ENCODE assay signal across 15 cellular contexts in genomic region chr9:37968228-37968672, GRCh38.
A peak's percentile ranks its signal among the peaks of the same experiment; 100 is the strongest.
DNase-seq lines count a peak whose midpoint lies in the region; ATAC-seq, FAIRE-seq and TF ChIP-seq lines count a peak whose summit lies in the region.
"Had no signal": no experiment of that assay in that cellular context is flagged by ENCODE, and none has a peak within 500 bp of the region (broad histone marks: within the 10 kb centered on the region; RNA-seq: fewer than 3 reads in every experiment).

No MANE protein-coding gene starts in this region.

- H2AFZ ChIP-seq in astrocyte (ENCODE audit: low read depth, low read length) (no peak overlapping the region), hepatocyte (no peak overlapping the region)

- TF ChIP-seq CTCF in astrocyte (IDR thresholded peaks at IDR 0.05; ENCODE audit: insufficient read depth, low read depth, low read length) = no peak
- no peak for TF ChIP-seq CTCF in hepatocyte (IDR thresholded peaks at IDR 0.05; ENCODE audit: poor library complexity)
- no peak for TF ChIP-seq CTCF in thoracic aorta (IDR thresholded peaks at IDR 0.05)

- peaks cover 20% of the 10 kb centered on the region for H4K20me1 ChIP-seq in astrocyte (ENCODE audit: insufficient read depth, low read length)
- no peaks in the 10 kb centered on the region for H4K20me1 ChIP-seq in hepatocyte (ENCODE audit: insufficient read depth, poor library complexity, severe bottlenecking)

- H3K27me3 ChIP-seq in astrocyte (ENCODE audit: insufficient read depth, low read length) (no peaks in the 10 kb centered on the region), hepatocyte (no peaks in the 10 kb centered on the region), thoracic aorta (replicated peaks; ENCODE audit: insufficient read depth) (no peaks in the 10 kb centered on the region)
- H3K27me3 ChIP-seq: upper lobe of left lung had no signal

- FAIRE-seq in astrocyte (lab: Jason Lieb, UNC) = no peak

- ATAC-seq in thoracic aorta (ENCODE audit: insufficient number of reproducible peaks, low FRiP score, low read depth) (no peak), HG02763 (IDR thresholded peaks at IDR 0.05; ENCODE audit: unreplicated experiment) (no peak), HG02610 (IDR thresholded peaks at IDR 0.05; ENCODE audit: unreplicated experiment) (no peak)

- H3K4me3 Mint-ChIP-seq in astrocyte (ENCODE audit: unreplicated experiment) = peak overlapping the region; percentile 15
- H3K4me3 Mint-ChIP-seq in activated naive CD4-positive, alpha-beta T cell treated with anti-CD3 and anti-CD28 coated beads for 36 hours = no peak overlapping the region
- H3K4me3 Mint-ChIP-seq: activated CD4-positive, alpha-beta memory T cell treated with anti-CD3 and anti-CD28 coated beads for 36 hours; activated naive CD8-positive, alpha-beta T cell had no signal

- H3K4me3 ChIP-seq in astrocyte (ENCODE audit: insufficient read depth, low read depth, low read length) = no peak overlapping the region
- no peak overlapping the region for H3K4me3 ChIP-seq in hepatocyte
- H3K4me3 ChIP-seq in thoracic aorta = no peak overlapping the region
- H3K4me3 ChIP-seq: SK-N-MC, upper lobe of left lung had no signal

- H3K36me3 ChIP-seq in astrocyte (ENCODE audit: insufficient read depth, low read length) = peaks cover 5% of the 10 kb centered on the region
- no peaks in the 10 kb centered on the region for H3K36me3 ChIP-seq in hepatocyte (replicated peaks; ENCODE audit: insufficient read depth, low read depth)
- no peaks in the 10 kb centered on the region for H3K36me3 ChIP-seq in thoracic aorta

- no peaks in the 10 kb centered on the region for H3K9me2 ChIP-seq in hepatocyte (replicated peaks; ENCODE audit: insufficient read depth)

- peaks cover 41% of the 10 kb centered on the region for H3K36me3 Mint-ChIP-seq in astrocyte (ENCODE audit: low read depth, unreplicated experiment)
- no peaks in the 10 kb centered on the region for H3K36me3 Mint-ChIP-seq in activated naive CD4-positive, alpha-beta T cell treated with anti-CD3 and anti-CD28 coated beads for 36 hours (ENCODE audit: low read depth)
- H3K36me3 Mint-ChIP-seq: activated CD4-positive, alpha-beta memory T cell treated with anti-CD3 and anti-CD28 coated beads for 36 hours; activated naive CD8-positive, alpha-beta T cell had no signal

- H3K4me1 Mint-ChIP-seq in astrocyte (ENCODE audit: low read depth, unreplicated experiment) = peaks cover 71% of the 10 kb centered on the region
- no peaks in the 10 kb centered on the region for H3K4me1 Mint-ChIP-seq in activated naive CD4-positive, alpha-beta T cell treated with anti-CD3 and anti-CD28 coated beads for 36 hours (ENCODE audit: low read depth)

- DNase-seq in NOMO-1 treated with DMSO at 0.1 percent for 48 hours (lab: John Stamatoyannopoulos, UW; ENCODE audit: unreplicated experiment) = peak; percentile 6
- no peak for DNase-seq in NOMO-1 (lab: John Stamatoyannopoulos, UW; ENCODE audit: unreplicated experiment in 2 of 2)
- DNase-seq in astrocyte (ENCODE audit: low read depth) = peak; percentile 71
- peak; percentile 54 for DNase-seq in hepatocyte (ENCODE audit: low spot score)
- DNase-seq in thoracic aorta (ENCODE audit: low spot score) = peak; percentile 38
- no peak for DNase-seq in activated naive CD4-positive, alpha-beta T cell treated with anti-CD3 and anti-CD28 coated beads for 36 hours
- DNase-seq: activated CD4-positive, alpha-beta memory T cell treated with anti-CD3 and anti-CD28 coated beads for 36 hours; Karpas-422; NCI-H510A; upper lobe of left lung had no signal

- CTCF ChIA-PET in activated naive CD4-positive, alpha-beta T cell treated with anti-CD3 and anti-CD28 coated beads for 36 hours (lab: Charles Lee) = no interaction called here

- H3K4me1 ChIP-seq in astrocyte (ENCODE audit: insufficient read depth, low read length) (peaks cover 62% of the 10 kb centered on the region), hepatocyte (ENCODE audit: insufficient read depth) (peaks cover 77% of the 10 kb centered on the region), thoracic aorta (ENCODE audit: control insufficient read depth in 1 of 2, low read depth in 2 of 2) (peaks cover 21 to 61% of the 10 kb centered on the region in 2 donors)

- H3K27ac ChIP-seq in astrocyte (ENCODE audit: low read depth, low read length) (peak overlapping the region; percentile 57), hepatocyte (peak overlapping the region; percentile 97), thoracic aorta (peak overlapping the region in 1 of 2 donors; percentile 10)
- H3K27ac ChIP-seq: 22Rv1, SK-N-MC had no signal

- no peaks in the 10 kb centered on the region for H3K27me3 Mint-ChIP-seq in astrocyte (ENCODE audit: low read depth, unreplicated experiment)
- H3K27me3 Mint-ChIP-seq in activated naive CD4-positive, alpha-beta T cell treated with anti-CD3 and anti-CD28 coated beads for 36 hours (ENCODE audit: low read depth) = no peaks in the 10 kb centered on the region
- H3K27me3 Mint-ChIP-seq: activated CD4-positive, alpha-beta memory T cell treated with anti-CD3 and anti-CD28 coated beads for 36 hours; activated naive CD8-positive, alpha-beta T cell had no signal

- H3K4me2 ChIP-seq in astrocyte (ENCODE audit: low read length) = peak overlapping the region; percentile 44
- H3K4me2 ChIP-seq in hepatocyte = peak overlapping the region; percentile 6

- peaks cover 65% of the 10 kb centered on the region for H3K79me2 ChIP-seq in astrocyte (ENCODE audit: insufficient read depth, low read length)
- peaks cover 3% of the 10 kb centered on the region for H3K79me2 ChIP-seq in hepatocyte

- intact Hi-C loops in activated naive CD4-positive, alpha-beta T cell treated with anti-CD3 and anti-CD28 coated beads for 36 hours (cut with micrococcal nuclease) = no loop called here

- no peaks in the 10 kb centered on the region for H3K9me3 ChIP-seq in astrocyte (ENCODE audit: insufficient read depth, low read depth, low read length)
- no peaks in the 10 kb centered on the region for H3K9me3 ChIP-seq in hepatocyte (ENCODE audit: low read depth)
- H3K9me3 ChIP-seq in thoracic aorta = no peaks in the 10 kb centered on the region
- H3K9me3 ChIP-seq: upper lobe of left lung had no signal

- no peaks in the 10 kb centered on the region for H3K9me3 Mint-ChIP-seq in astrocyte (ENCODE audit: unreplicated experiment)
- no peaks in the 10 kb centered on the region for H3K9me3 Mint-ChIP-seq in activated naive CD4-positive, alpha-beta T cell treated with anti-CD3 and anti-CD28 coated beads for 36 hours
- H3K9me3 Mint-ChIP-seq: activated CD4-positive, alpha-beta memory T cell treated with anti-CD3 and anti-CD28 coated beads for 36 hours had no signal

- H3K9ac ChIP-seq in astrocyte (ENCODE audit: low read length) = peak overlapping the region; percentile 6

- H3K27ac Mint-ChIP-seq in astrocyte (ENCODE audit: unreplicated experiment) = peak overlapping the region; percentile 47
- no peak overlapping the region for H3K27ac Mint-ChIP-seq in activated naive CD4-positive, alpha-beta T cell treated with anti-CD3 and anti-CD28 coated beads for 36 hours
- H3K27ac Mint-ChIP-seq: activated CD4-positive, alpha-beta memory T cell treated with anti-CD3 and anti-CD28 coated beads for 36 hours; activated naive CD8-positive, alpha-beta T cell had no signal

- 78% methylated on average over 4 of the region's 4 CpGs for WGBS in hepatocyte (ENCODE audit: low lambda C conversion rate, missing lambda C conversion rate)

Comparison
In these comparisons a context has a peak if more than half of its experiments do, and no peak if none do; other contexts are left out.
1. DNase-seq: peak in NOMO-1 treated with DMSO at 0.1 percent for 48 hours (single experiment), astrocyte (single experiment), hepatocyte (single experiment) and thoracic aorta (single experiment); none in NOMO-1 (0 of 2) and activated naive CD4-positive, alpha-beta T cell treated with anti-CD3 and anti-CD28 coated beads for 36 hours (single experiment).